Comparison of ENCODE assay signal across 8 cellular contexts in the genomic region with DNA sequence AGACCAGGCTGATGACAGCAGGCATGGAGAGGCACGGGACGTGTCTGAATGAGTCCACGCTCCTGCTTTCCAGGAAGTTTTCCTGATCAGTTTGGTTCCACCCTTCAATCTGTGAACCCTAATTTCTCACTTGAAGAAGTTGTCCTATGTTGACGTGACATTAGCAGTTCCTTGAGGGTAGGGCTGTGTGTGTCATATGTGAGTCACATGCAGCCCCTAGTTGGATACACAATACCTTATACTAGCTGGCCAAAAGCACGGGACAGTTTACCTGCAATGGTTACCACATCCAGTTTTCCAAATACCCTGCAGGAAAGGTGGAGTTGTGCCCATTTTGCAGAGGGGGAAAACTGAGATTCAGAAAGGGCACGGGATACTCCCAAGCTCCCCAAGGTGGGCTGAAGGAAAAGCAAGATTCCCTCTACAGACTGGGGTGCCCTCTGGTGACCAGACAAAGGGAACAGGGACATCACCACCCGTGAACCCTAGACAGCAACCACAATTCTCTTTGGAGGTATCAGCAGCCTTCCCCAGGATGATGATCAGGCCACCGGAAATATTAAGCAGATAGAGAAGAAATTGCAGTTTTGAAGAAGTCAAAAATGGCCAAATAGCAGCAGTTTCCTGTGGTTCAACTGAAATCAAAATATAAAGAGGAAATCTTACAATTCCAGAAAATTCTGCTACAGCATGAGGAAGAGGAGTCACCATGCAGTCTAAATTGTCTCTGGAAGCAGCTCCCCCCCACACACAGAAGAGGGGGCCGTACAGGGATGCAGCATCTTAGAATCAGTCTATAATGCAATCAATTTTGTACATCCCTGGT.
DNase-seq lines count a peak whose midpoint lies in the region; ATAC-seq and TF ChIP-seq lines count a peak whose summit lies in the region.
"Had no signal": no experiment of that assay in that cellular context is flagged by ENCODE, and none has a peak within 500 bp of the region (broad histone marks: within the 10 kb centered on the region; RNA-seq: fewer than 3 reads in every experiment).

No MANE protein-coding gene starts in this region.

- peak; percentile 73 for DNase-seq in D341Med (ENCODE audit: low spot score)
- no peak for DNase-seq in H9
- no peak for DNase-seq in left lung
- no peak for DNase-seq in activated T-cell treated with anti-CD3 and anti-CD28 coated beads for 4 hours
- no peak for DNase-seq in H4 (ENCODE audit: low spot score)
- no peak for DNase-seq in colonic mucosa
- DNase-seq: stimulated activated CD4-positive, alpha-beta T cell treated with anti-CD3 and anti-CD28 coated beads, Interleukin-4, amount 100 ng/mL, for 24 hours had no signal

- no peak overlapping the region for H2BK120ac ChIP-seq in H9 (ENCODE audit: low read depth, low read length, poor library complexity, severe bottlenecking)

- H2BK15ac ChIP-seq in H9 (ENCODE audit: low read depth, low read length): no peak overlapping the region

- H3K9me3 ChIP-seq in H9 (ENCODE audit: control insufficient read depth, low read depth, low read length) (no peaks in the 10 kb centered on the region), SU-DHL-6 (ENCODE audit: insufficient read depth, low read length) (no peaks in the 10 kb centered on the region), left lung (no peaks in the 10 kb centered on the region), colonic mucosa (no peaks in the 10 kb centered on the region)

- ATAC-seq in left lung: peak; percentile 20

- H3K4me1 Mint-ChIP-seq in H9: no peaks in the 10 kb centered on the region

- peaks cover 17% of the 10 kb centered on the region; the same call in 1 of the 2 replicates for H3F3A ChIP-seq in SU-DHL-6 (ENCODE audit: insufficient read depth)

- peaks cover 12% of the 10 kb centered on the region; the same call in 1 of the 2 replicates for H3K36me3 ChIP-seq in SU-DHL-6 (ENCODE audit: low read length)
- H3K36me3 ChIP-seq in left lung: no peaks in the 10 kb centered on the region
- H3K36me3 ChIP-seq in colonic mucosa: no peaks in the 10 kb centered on the region

- no peak overlapping the region for H3K27ac ChIP-seq in H9 (ENCODE audit: insufficient read length, low read depth, low read length)
- H3K27ac ChIP-seq in SU-DHL-6 (ENCODE audit: low read depth, low read length): no peak overlapping the region; the same call in 1 of the 2 replicates
- H3K27ac ChIP-seq in left lung: no peak overlapping the region
- no peak overlapping the region for H3K27ac ChIP-seq in colonic mucosa

- H2AK5ac ChIP-seq in H9 (ENCODE audit: insufficient read length, low read length): no peak overlapping the region

- H3K4me1 ChIP-seq in H9 (ENCODE audit: insufficient read depth, low read length) (no peaks in the 10 kb centered on the region), left lung (peaks cover 0 to 29% of the 10 kb centered on the region in 2 donors), colonic mucosa (no peaks in the 10 kb centered on the region)

- H3K4me3 Mint-ChIP-seq in H9: no peak overlapping the region

- no peak overlapping the region for H2BK5ac ChIP-seq in H9 (ENCODE audit: insufficient read length, low read length)

- H3K14ac ChIP-seq in H9 (ENCODE audit: insufficient read depth, low read length): no peak overlapping the region

- H3T11ph ChIP-seq in H9 (ENCODE audit: low read length): no peak overlapping the region

- H3K9ac ChIP-seq in H9 (ENCODE audit: extremely low read depth, insufficient read length, low read length) (no peak overlapping the region), SU-DHL-6 (ENCODE audit: low read length) (no peak overlapping the region), colonic mucosa (ENCODE audit: low read depth in 2 of 2, low read length in 2 of 2) (no peak overlapping the region)

- 0 out of 2 replicates have a peak, but pooled peaks cover 2% of the 10 kb centered on the region for H3K79me2 ChIP-seq in H9 (ENCODE audit: insufficient read depth, low read length)
- peaks cover 98% of the 10 kb centered on the region for H3K79me2 ChIP-seq in SU-DHL-6 (ENCODE audit: insufficient read depth, low read length)

- H3K79me1 ChIP-seq in H9 (ENCODE audit: insufficient read depth, low read depth, low read length, poor library complexity, severe bottlenecking): no peaks in the 10 kb centered on the region

- WGBS in H9 (ENCODE audit: extremely low coverage, insufficient read length, low lambda C conversion rate): no CpG with 5 or more reads among the region's 9 CpGs

- H3K27me3 ChIP-seq in H9 (ENCODE audit: insufficient read depth, low read length): no peaks in the 10 kb centered on the region
- no peaks in the 10 kb centered on the region for H3K27me3 ChIP-seq in SU-DHL-6 (ENCODE audit: low read length)
- peaks cover 0 to 51% of the 10 kb centered on the region in 2 donors for H3K27me3 ChIP-seq in left lung
- H3K27me3 ChIP-seq in colonic mucosa: no peaks in the 10 kb centered on the region

- TF ChIP-seq CTCF in H9 (conservative IDR thresholded peaks at IDR 0.05) (peak; percentile 49), SU-DHL-6 (IDR thresholded peaks at IDR 0.05; ENCODE audit: insufficient read depth, low read length, poor library complexity, severe bottlenecking) (peak; percentile 20), left lung (IDR thresholded peaks at IDR 0.05) (no peak), colonic mucosa (IDR thresholded peaks at IDR 0.05) (no peak)

- H3K9me2 ChIP-seq in SU-DHL-6 (replicated peaks; ENCODE audit: insufficient read depth, low read length): no peaks in the 10 kb centered on the region

- H4K8ac ChIP-seq in H9 (replicated peaks; ENCODE audit: insufficient read length, low read depth, low read length): peak overlapping the region; percentile 21

- H4K20me1 ChIP-seq in H9 (ENCODE audit: control insufficient read depth, insufficient read depth, insufficient read length): no peaks in the 10 kb centered on the region
- peaks cover 31% of the 10 kb centered on the region; the same call in 1 of the 2 replicates for H4K20me1 ChIP-seq in SU-DHL-6 (ENCODE audit: low read depth, low read length)

- H3K9me3 Mint-ChIP-seq in H9: no peaks in the 10 kb centered on the region

- no peak overlapping the region for H2AFZ ChIP-seq in H9 (ENCODE audit: low read length)
- H2AFZ ChIP-seq in SU-DHL-6 (ENCODE audit: low read depth, low read length, severe bottlenecking): no peak overlapping the region

- H3K27me3 Mint-ChIP-seq in H9 (ENCODE audit: low read depth): no peaks in the 10 kb centered on the region

- H3K4ac ChIP-seq in H9 (ENCODE audit: low read depth, low read length): no peak overlapping the region

- no peaks in the 10 kb centered on the region for H3K36me3 Mint-ChIP-seq in H9 (ENCODE audit: insufficient read depth in 1 of 3, low read depth in 3 of 3)

- H3K23ac ChIP-seq in H9 (ENCODE audit: insufficient read length, low read depth, low read length): no peak overlapping the region

- H4K91ac ChIP-seq in H9 (ENCODE audit: insufficient read length, low read depth, low read length): no peak overlapping the region

- H3K27ac Mint-ChIP-seq in H9: no peak overlapping the region

- no peaks in the 10 kb centered on the region for H3K23me2 ChIP-seq in H9 (ENCODE audit: insufficient read length, low read depth, low read length, poor library complexity, severe bottlenecking)

- H4K5ac ChIP-seq in H9 (ENCODE audit: insufficient read length, low read depth, low read length): no peak overlapping the region

- no peak overlapping the region for H3K4me3 ChIP-seq in SU-DHL-6 (ENCODE audit: insufficient read depth, low read length, poor library complexity, severe bottlenecking)
- no peak overlapping the region for H3K4me3 ChIP-seq in left lung
- H3K4me3 ChIP-seq in colonic mucosa: no peak overlapping the region

- H3K4me2 ChIP-seq in H9 (ENCODE audit: insufficient read depth, insufficient read length, low read length): no peak overlapping the region
- no peak overlapping the region for H3K4me2 ChIP-seq in SU-DHL-6 (ENCODE audit: low read depth, low read length, poor library complexity, severe bottlenecking)

- H2BK20ac ChIP-seq in H9 (ENCODE audit: low read depth, low read length, poor library complexity, severe bottlenecking): no peak overlapping the region

- no peak overlapping the region for H3K18ac ChIP-seq in H9 (ENCODE audit: insufficient read length, low read depth, low read length)

- H3K56ac ChIP-seq in H9 (ENCODE audit: insufficient read length, low read depth, low read length): no peak overlapping the region

- intact Hi-C loops in left lung (cut with DNase I): no loop called here
- intact Hi-C loops in colonic mucosa (cut with DNase I): no loop called here

- H2BK12ac ChIP-seq in H9 (ENCODE audit: insufficient read length, low read depth, low read length): no peak overlapping the region

Comparison
In these comparisons a context has a peak if more than half of its experiments do, and no peak if none do; other contexts are left out.
1. CTCF ChIP-seq: peak in H9 (single experiment) and SU-DHL-6 (single experiment); none in left lung (0 of 2) and colonic mucosa (single experiment).